27 cellular contexts compared by ENCODE assay signal in genomic region chr6:105051941-105052471, GRCh38.
DNase-seq lines count a peak whose midpoint lies in the region; ATAC-seq, FAIRE-seq and TF ChIP-seq lines count a peak whose summit lies in the region.
"Had no signal": no experiment of that assay in that cellular context is flagged by ENCODE, and none has a peak within 500 bp of the region (broad histone marks: within the 10 kb centered on the region; RNA-seq: fewer than 3 reads in every experiment).

No MANE protein-coding gene starts in this region.

- no peaks in the 10 kb centered on the region for H4K20me1 ChIP-seq in K562 (replicated peaks; ENCODE audit: control insufficient read depth, insufficient read depth, low read length)

- H3K36me3 ChIP-seq in K562 (ENCODE audit: control insufficient read depth, insufficient read depth, low read length) (no peaks in the 10 kb centered on the region), tibial nerve (no peaks in the 10 kb centered on the region), gastrocnemius medialis (no peaks in the 10 kb centered on the region)
- H3K36me3 ChIP-seq: adrenal gland, HAP-1, thyroid gland had no signal

- no peak for TF ChIP-seq RAD21 in A549 (conservative IDR thresholded peaks at IDR 0.05 in 1 of 2, IDR thresholded peaks at IDR 0.05 in 1 of 2)
- TF ChIP-seq RAD21 in K562 (CRISPR knock-in tag; conservative IDR thresholded peaks at IDR 0.05 in 1 of 2, IDR thresholded peaks at IDR 0.05 in 1 of 2) = no peak

- H2AFZ ChIP-seq in K562 (ENCODE audit: low read depth, low read length) = no peak overlapping the region

- H3K27me3 ChIP-seq in K562 (ENCODE audit: control insufficient read depth in 2 of 2, insufficient read depth in 2 of 2, low read length in 2 of 2) (no peaks in the 10 kb centered on the region), tibial nerve (no peaks in the 10 kb centered on the region), gastrocnemius medialis (no peaks in the 10 kb centered on the region)
- H3K27me3 ChIP-seq: adrenal gland, dorsolateral prefrontal cortex, thyroid gland had no signal

- in situ Hi-C loops in K562 (cut with MboI) = no loop called here
- in situ Hi-C loops in gastrocnemius medialis (cut with MboI; ENCODE audit: low sequenced_read_pairs in 4 of 4) = no loop called here

- TF ChIP-seq EP300 in A549 (IDR thresholded peaks at IDR 0.05) = no peak
- TF ChIP-seq EP300 in K562 (IDR thresholded peaks at IDR 0.05; ENCODE audit: low read length) = no peak
- TF ChIP-seq EP300 in tibial nerve (IDR thresholded peaks at IDR 0.05) = no peak

- intact Hi-C loops in K562 (cut with micrococcal nuclease) (no loop called here), gastrocnemius medialis (cut with DNase I; ENCODE audit: low total_unique reads) (no loop called here)

- ATAC-seq in A549 (peak; percentile 66 to 90; a peak in 5 of 6 replicates), K562 (no peak; the same call in 2 of the 3 replicates), gastrocnemius medialis (no peak)
- ATAC-seq: left cardiac atrium, natural killer cell, WTC11 had no signal

- H3K27ac ChIP-seq in A549 (peak overlapping the region in 1 of 2 experiments; percentile 29; a peak in 3 of 6 replicates), K562 (ENCODE audit: extremely low read depth, low read depth, low read length) (no peak overlapping the region), tibial nerve (no peak overlapping the region), gastrocnemius medialis (no peak overlapping the region)
- H3K27ac ChIP-seq: adrenal gland, dorsolateral prefrontal cortex, thyroid gland had no signal

- no peak overlapping the region for H3K9ac ChIP-seq in K562 (ENCODE audit: insufficient read depth in 1 of 2, low read depth in 2 of 2, low read length in 2 of 2)

- H3K9me3 ChIP-seq in A549 = no peaks in the 10 kb centered on the region; the same call in 2 of the 3 replicates
- H3K9me3 ChIP-seq in K562 (replicated peaks; ENCODE audit: control insufficient read depth, insufficient read depth, low read depth, low read length) = no peaks in the 10 kb centered on the region
- H3K9me3 ChIP-seq in tibial nerve = peaks cover 0 to 21% (median 0%) of the 10 kb centered on the region in 4 donors
- H3K9me3 ChIP-seq in gastrocnemius medialis = no peaks in the 10 kb centered on the region
- H3K9me3 ChIP-seq: adrenal gland, HAP-1, thyroid gland had no signal

- BruUV-seq in K562 (replicated peaks; lab: Mats Ljungman, UMichigan) = TSS peak; percentile 19

- H3K4me2 ChIP-seq in A549 (peak overlapping the region; percentile 36), K562 (ENCODE audit: insufficient read depth, low read length) (no peak overlapping the region)

- 42% methylated on average over 3 of the region's 3 CpGs for WGBS in A549 (ENCODE audit: missing lambda C conversion rate)
- 59% methylated on average over 3 of the region's 3 CpGs for WGBS in K562 (ENCODE audit: insufficient coverage, low coverage, missing lambda C conversion rate)
- WGBS in tibial nerve, 2 donors = 67 to 70% methylated on average over 3 of the region's 3 CpGs

- TF ChIP-seq CTCF in A549 (IDR thresholded peaks at IDR 0.05) (no peak), K562 (IDR thresholded peaks at IDR 0.05 in 2 of 3, conservative IDR thresholded peaks at IDR 0.05 in 1 of 3; ENCODE audit: insufficient read depth in 2 of 3, low read depth in 1 of 3, low read length in 3 of 3) (no peak), fibroblast of the aortic adventitia (IDR thresholded peaks at IDR 0.05; ENCODE audit: insufficient read depth, low read length) (no peak), tibial nerve (IDR thresholded peaks at IDR 0.05) (no peak), gastrocnemius medialis (IDR thresholded peaks at IDR 0.05 in 4 of 5, conservative IDR thresholded peaks at IDR 0.05 in 1 of 5) (no peak)

- DNase-seq in A549 (ENCODE audit: low read depth in 1 of 2, low spot score in 1 of 2) (peak in 1 of 2 experiments; percentile 69), HCEC 1CT (peak; percentile 66), K562 (ENCODE audit: extremely low read depth in 1 of 4, low spot score in 3 of 4) (no peak), fibroblast of the aortic adventitia (ENCODE audit: low read depth) (peak; percentile 26), tibial nerve (ENCODE audit: low spot score in 2 of 2) (no peak), NCI-H1436 (lab: John Stamatoyannopoulos, UW) (no peak), SW480 (ENCODE audit: low spot score) (no peak), gastrocnemius medialis (no peak)
- DNase-seq: activated CD4-positive, alpha-beta memory T cell treated with anti-CD3 and anti-CD28 coated beads for 36 hours; activated gamma-delta T cell treated with Interleukin-2 at 50 U/mL for 16 hours; activated T-cell treated with anti-CD3 and anti-CD28 coated beads for 4 hours; adrenal gland; dorsolateral prefrontal cortex; left cardiac atrium; natural killer cell; NCI-H1930; NCI-H345; NCI-H82; posterior cingulate gyrus; SHP77; stimulated activated CD4-positive, alpha-beta T cell treated with anti-CD3 and anti-CD28 coated beads, Interleukin-2, amount 100 ng/mL, for 24 hours; stimulated activated naive CD4-positive, alpha-beta T cell treated with Interleukin-2 at 50 U/mL for 16 hours; thyroid gland had no signal

- TF ChIP-seq POLR2A in A549 (IDR thresholded peaks at IDR 0.05; ENCODE audit: low read length) = no peak
- no peak for TF ChIP-seq POLR2A in K562 (conservative IDR thresholded peaks at IDR 0.05)
- TF ChIP-seq POLR2A in tibial nerve (IDR thresholded peaks at IDR 0.05) = no peak
- TF ChIP-seq POLR2A in gastrocnemius medialis (IDR thresholded peaks at IDR 0.05) = no peak

- H3K4me3 ChIP-seq in A549 (no peak overlapping the region), K562 (no peak overlapping the region), fibroblast of the aortic adventitia (ENCODE audit: low read depth, low read length) (no peak overlapping the region), tibial nerve (no peak overlapping the region), gastrocnemius medialis (no peak overlapping the region)
- H3K4me3 ChIP-seq: adrenal gland, dorsolateral prefrontal cortex, HAP-1, thyroid gland had no signal

- no peaks in the 10 kb centered on the region for H3K9me1 ChIP-seq in K562 (ENCODE audit: control insufficient read depth, insufficient read depth, low read length)

- POLR2A ChIA-PET in A549 (lab: Yijun Ruan, JAX) (no interaction called here), K562 (lab: Yijun Ruan, JAX) (no interaction called here)

- H3K4me1 ChIP-seq in A549 = peaks cover 16% of the 10 kb centered on the region; the same call in 2 of the 3 replicates
- H3K4me1 ChIP-seq in K562 (replicated peaks in 1 of 2; ENCODE audit: control insufficient read depth in 2 of 2, insufficient read depth in 2 of 2, low read length in 2 of 2) = peaks cover 0 to 5% of the 10 kb centered on the region in 2 experiments; a peak in 2 of 5 replicates
- H3K4me1 ChIP-seq in tibial nerve = no peaks in the 10 kb centered on the region
- no peaks in the 10 kb centered on the region for H3K4me1 ChIP-seq in gastrocnemius medialis
- H3K4me1 ChIP-seq: adrenal gland, HAP-1, thyroid gland had no signal

- peaks cover 37% of the 10 kb centered on the region for H3K79me2 ChIP-seq in K562 (ENCODE audit: control insufficient read depth, insufficient read depth, low read length)

- FAIRE-seq in A549 (lab: Jason Lieb, UNC) (no peak), K562 (lab: Jason Lieb, UNC) (no peak)
- FAIRE-seq: GM12891, GM19239 had no signal

- CTCF ChIA-PET in A549 (lab: Yijun Ruan, JAX) (no interaction called here), K562 (lab: Yijun Ruan, JAX; ENCODE audit: low intra/inter-chr PET ratio) (no interaction called here)

TF ChIP-seq in A549, 52 proteins besides CTCF, POLR2A, EP300 and RAD21 (continues in another document):
- TF ChIP-seq HOXB5 (CRISPR knock-in tag; IDR thresholded peaks at IDR 0.05) (no peak), RFX5 (IDR thresholded peaks at IDR 0.05) (no peak), RNF2 (IDR thresholded peaks at IDR 0.05; ENCODE audit: borderline replicate concordance, low read depth) (no peak), MAX (IDR thresholded peaks at IDR 0.05) (no peak), MAZ (IDR thresholded peaks at IDR 0.05; ENCODE audit: borderline replicate concordance, low read depth, low read length) (no peak), JUNB (IDR thresholded peaks at IDR 0.05) (no peak)
- TF ChIP-seq, protein P1, sequence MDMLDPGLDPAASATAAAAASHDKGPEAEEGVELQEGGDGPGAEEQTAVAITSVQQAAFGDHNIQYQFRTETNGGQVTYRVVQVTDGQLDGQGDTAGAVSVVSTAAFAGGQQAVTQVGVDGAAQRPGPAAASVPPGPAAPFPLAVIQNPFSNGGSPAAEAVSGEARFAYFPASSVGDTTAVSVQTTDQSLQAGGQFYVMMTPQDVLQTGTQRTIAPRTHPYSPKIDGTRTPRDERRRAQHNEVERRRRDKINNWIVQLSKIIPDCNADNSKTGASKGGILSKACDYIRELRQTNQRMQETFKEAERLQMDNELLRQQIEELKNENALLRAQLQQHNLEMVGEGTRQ (IDR thresholded peaks at IDR 0.05) = no peak

TF ChIP-seq in K562, 482 proteins besides CTCF, POLR2A, EP300 and RAD21:
- TF ChIP-seq, protein P2, sequence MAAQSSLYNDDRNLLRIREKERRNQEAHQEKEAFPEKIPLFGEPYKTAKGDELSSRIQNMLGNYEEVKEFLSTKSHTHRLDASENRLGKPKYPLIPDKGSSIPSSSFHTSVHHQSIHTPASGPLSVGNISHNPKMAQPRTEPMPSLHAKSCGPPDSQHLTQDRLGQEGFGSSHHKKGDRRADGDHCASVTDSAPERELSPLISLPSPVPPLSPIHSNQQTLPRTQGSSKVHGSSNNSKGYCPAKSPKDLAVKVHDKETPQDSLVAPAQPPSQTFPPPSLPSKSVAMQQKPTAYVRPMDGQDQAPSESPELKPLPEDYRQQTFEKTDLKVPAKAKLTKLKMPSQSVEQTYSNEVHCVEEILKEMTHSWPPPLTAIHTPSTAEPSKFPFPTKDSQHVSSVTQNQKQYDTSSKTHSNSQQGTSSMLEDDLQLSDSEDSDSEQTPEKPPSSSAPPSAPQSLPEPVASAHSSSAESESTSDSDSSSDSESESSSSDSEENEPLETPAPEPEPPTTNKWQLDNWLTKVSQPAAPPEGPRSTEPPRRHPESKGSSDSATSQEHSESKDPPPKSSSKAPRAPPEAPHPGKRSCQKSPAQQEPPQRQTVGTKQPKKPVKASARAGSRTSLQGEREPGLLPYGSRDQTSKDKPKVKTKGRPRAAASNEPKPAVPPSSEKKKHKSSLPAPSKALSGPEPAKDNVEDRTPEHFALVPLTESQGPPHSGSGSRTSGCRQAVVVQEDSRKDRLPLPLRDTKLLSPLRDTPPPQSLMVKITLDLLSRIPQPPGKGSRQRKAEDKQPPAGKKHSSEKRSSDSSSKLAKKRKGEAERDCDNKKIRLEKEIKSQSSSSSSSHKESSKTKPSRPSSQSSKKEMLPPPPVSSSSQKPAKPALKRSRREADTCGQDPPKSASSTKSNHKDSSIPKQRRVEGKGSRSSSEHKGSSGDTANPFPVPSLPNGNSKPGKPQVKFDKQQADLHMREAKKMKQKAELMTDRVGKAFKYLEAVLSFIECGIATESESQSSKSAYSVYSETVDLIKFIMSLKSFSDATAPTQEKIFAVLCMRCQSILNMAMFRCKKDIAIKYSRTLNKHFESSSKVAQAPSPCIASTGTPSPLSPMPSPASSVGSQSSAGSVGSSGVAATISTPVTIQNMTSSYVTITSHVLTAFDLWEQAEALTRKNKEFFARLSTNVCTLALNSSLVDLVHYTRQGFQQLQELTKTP (IDR thresholded peaks at IDR 0.05; ENCODE audit: low read depth in 1 of 2, partially characterized antibody in 2 of 2) = no peak
- no peak for TF ChIP-seq ZNF551 (CRISPR knock-in tag; IDR thresholded peaks at IDR 0.05)
- no peak for TF ChIP-seq ERF (CRISPR knock-in tag; IDR thresholded peaks at IDR 0.05)
TF ChIP-seq in K562: peak in this region for 0.

Comparison
In these comparisons a context has a peak if more than half of its experiments do, and no peak if none do; other contexts are left out.
1. ATAC-seq: peak in A549 (2 of 2); none in K562 (single experiment) and gastrocnemius medialis (0 of 2).
2. DNase-seq: peak in HCEC 1CT (single experiment) and fibroblast of the aortic adventitia (single experiment); none in K562 (0 of 4), tibial nerve (0 of 2), NCI-H1436 (single experiment), SW480 (single experiment) and gastrocnemius medialis (0 of 2).